ENCODE assay signal across 26 cellular contexts in the genomic region with DNA sequence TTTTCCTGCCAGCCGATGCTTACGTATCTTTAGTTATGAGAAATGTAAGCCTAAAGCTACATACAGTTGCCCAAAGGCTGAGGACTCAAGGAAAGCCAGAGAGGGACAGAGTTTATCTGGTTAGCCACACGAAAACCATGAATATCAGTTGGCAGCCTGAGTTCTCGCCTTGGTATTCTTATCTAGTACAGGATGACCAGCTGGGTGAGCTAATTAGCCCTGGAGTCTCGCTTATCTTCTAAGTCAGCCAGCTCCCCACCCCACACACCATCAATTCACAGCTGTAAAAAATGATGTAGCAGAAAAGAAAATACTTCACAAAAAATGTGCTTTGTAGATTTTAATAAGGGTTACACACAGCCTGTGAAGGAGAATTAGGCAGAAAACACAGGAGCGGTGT.
"Had no signal": no experiment of that assay in that cellular context is flagged by ENCODE, and none has a peak within 500 bp of the region (broad histone marks: within the 10 kb centered on the region; RNA-seq: fewer than 3 reads in every experiment).

No MANE protein-coding gene starts in this region.

- ATAC-seq: effector memory CD8-positive, alpha-beta T cell; esophagus mucosa; gastrocnemius medialis; left lobe of liver; mucosa of descending colon; right lobe of liver; stimulated activated naive B cell treated with anti-CD40 and anti-IgM and Interleukin-4, amounts not matched to agents 10 μg/mL and 1 μg/mL and 100 μg/mL, for 72 hours had no signal

- H3K36me3 ChIP-seq: gastrocnemius medialis, neural progenitor cell, right lobe of liver, suprapubic skin, transverse colon, vagina had no signal

- H3K79me2 ChIP-seq: parathyroid adenoma had no signal

- H3K9me3 Mint-ChIP-seq: mesothelial cell of epicardium, nephron, neural progenitor cell had no signal

- H3K4me2 ChIP-seq: neural progenitor cell had no signal

- H3K27me3 ChIP-seq: gastrocnemius medialis, neural progenitor cell, right lobe of liver, suprapubic skin, transverse colon, vagina had no signal

- H3K9me3 ChIP-seq: gastrocnemius medialis, right lobe of liver, suprapubic skin, vagina had no signal

- H3K4me3 Mint-ChIP-seq: effector memory CD8-positive, alpha-beta T cell; memory B cell; mesothelial cell of epicardium; naive B cell; nephron; neural progenitor cell; stimulated activated naive B cell treated with anti-CD40 and anti-IgM and Interleukin-4, amounts not matched to agents 10 μg/mL and 1 μg/mL and 100 μg/mL, for 72 hours; stimulated activated naive CD8-positive, alpha-beta T cell treated with anti-CD3 and anti-CD28 coated beads, Interleukin-15, Interleukin-2, amounts not matched to agents 100 ng/mL and 50 ng/mL, for 24 hours had no signal

- H3K27ac ChIP-seq: gastrocnemius medialis, neural progenitor cell, parathyroid adenoma, right lobe of liver, suprapubic skin, transverse colon, vagina had no signal

- H3K4me1 Mint-ChIP-seq: memory B cell; naive B cell; nephron; stimulated activated naive B cell treated with anti-CD40 and anti-IgM and Interleukin-4, amounts not matched to agents 10 μg/mL and 1 μg/mL and 100 μg/mL, for 72 hours had no signal

- H2AFZ ChIP-seq: neural progenitor cell, parathyroid adenoma had no signal

- H3K9ac ChIP-seq: neural progenitor cell, parathyroid adenoma had no signal

- H3K4me1 ChIP-seq: gastrocnemius medialis, parathyroid adenoma, right lobe of liver, suprapubic skin, transverse colon, vagina had no signal

- FAIRE-seq: kidney, small intestine had no signal

- DNase-seq: cortex of kidney; effector memory CD8-positive, alpha-beta T cell; foreskin fibroblast; gastrocnemius medialis; head of caudate nucleus; kidney; mucosa of descending colon; naive B cell; right lobe of liver; small intestine; stimulated activated CD4-positive, alpha-beta T cell treated with anti-CD3 and anti-CD28 coated beads, Interleukin-15, amount 100 ng/mL, for 24 hours; stimulated activated CD4-positive, alpha-beta T cell treated with anti-CD3 and anti-CD28 coated beads, Interleukin-2, amount 100 ng/mL, for 48 hours; stimulated activated naive B cell treated with anti-CD40 and anti-IgM and Interleukin-4, amounts not matched to agents 10 μg/mL and 1 μg/mL and 100 μg/mL, for 72 hours; transverse colon had no signal

- H3K27me3 Mint-ChIP-seq: effector memory CD8-positive, alpha-beta T cell; memory B cell; naive B cell; progenitor cell of endocrine pancreas; stimulated activated naive B cell treated with anti-CD40 and anti-IgM and Interleukin-4, amounts not matched to agents 10 μg/mL and 1 μg/mL and 100 μg/mL, for 72 hours; stimulated activated naive CD8-positive, alpha-beta T cell treated with anti-CD3 and anti-CD28 coated beads, Interleukin-15, Interleukin-2, amounts not matched to agents 100 ng/mL and 50 ng/mL, for 24 hours had no signal

- H3K4me3 ChIP-seq: gastrocnemius medialis, lung, mucosa of descending colon, neural progenitor cell, right lobe of liver, suprapubic skin, transverse colon, vagina had no signal

- H3K36me3 Mint-ChIP-seq: memory B cell; mesothelial cell of epicardium; naive B cell; neural progenitor cell; stimulated activated naive B cell treated with anti-CD40 and anti-IgM and Interleukin-4, amounts not matched to agents 10 μg/mL and 1 μg/mL and 100 μg/mL, for 72 hours had no signal
